Comparison of ENCODE assay signal across 8 cellular contexts in genomic region chrX:53094584-53094908, GRCh38. TPM values are rescaled to one million over a fixed set of nuclear protein-coding genes. Genes with fewer than 3 reads are reported as not detected.
DNase-seq lines count a peak whose midpoint lies in the region; ATAC-seq, FAIRE-seq and TF ChIP-seq lines count a peak whose summit lies in the region.

No MANE protein-coding gene starts in this region.

- H3K4me1 ChIP-seq in HepG2 (ENCODE audit: insufficient read depth, low read length) = 0 out of 2 replicates have a peak, but pooled peaks cover 5% of the 10 kb centered on the region
- peaks cover 0 to 8% of the 10 kb centered on the region in 2 donors for H3K4me1 ChIP-seq in thoracic aorta (ENCODE audit: control insufficient read depth in 1 of 2, low read depth in 2 of 2)

- no peaks in the 10 kb centered on the region for H4K20me1 ChIP-seq in HepG2 (ENCODE audit: insufficient read depth, low read length)

- H3K4me1 Mint-ChIP-seq in activated CD4-positive, alpha-beta T cell treated with anti-CD3 and anti-CD28 coated beads for 36 hours = peaks cover 14% of the 10 kb centered on the region

- H3K9ac ChIP-seq in HepG2 (ENCODE audit: insufficient read depth, low read depth, low read length) = peak overlapping the region; percentile 76

- no peaks in the 10 kb centered on the region for H3K9me3 Mint-ChIP-seq in activated CD4-positive, alpha-beta T cell treated with anti-CD3 and anti-CD28 coated beads for 36 hours (ENCODE audit: low read depth)

- no peak for TF ChIP-seq POLR2A in HepG2 (IDR thresholded peaks at IDR 0.05; ENCODE audit: insufficient read depth in 1 of 2, low read depth in 2 of 2, low read length in 2 of 2)

- no peak for TF ChIP-seq RAD21 in HepG2 (CRISPR knock-in tag; IDR thresholded peaks at IDR 0.05)

- TF ChIP-seq CTCF in HepG2 (CRISPR knock-in tag; IDR thresholded peaks at IDR 0.05) (no peak), thoracic aorta (IDR thresholded peaks at IDR 0.05) (no peak)

- H3K36me3 ChIP-seq in HepG2 (replicated peaks in 1 of 2; ENCODE audit: control insufficient read depth in 1 of 2, insufficient read depth in 2 of 2, low read length in 2 of 2) (no peaks in the 10 kb centered on the region), thoracic aorta (no peaks in the 10 kb centered on the region)

- H3K27ac Mint-ChIP-seq in activated CD4-positive, alpha-beta T cell treated with anti-CD3 and anti-CD28 coated beads for 36 hours = peak overlapping the region; percentile 91

- ATAC-seq in activated CD4-positive, alpha-beta T cell treated with anti-CD3 and anti-CD28 coated beads for 36 hours = no peak
- ATAC-seq in HepG2 (no peak), thoracic aorta (ENCODE audit: insufficient number of reproducible peaks, low FRiP score, low read depth) (no peak)

- H3K27ac ChIP-seq in angular gyrus (ENCODE audit: low read depth, low read length) = peak overlapping the region; percentile 74
- peak overlapping the region; percentile 90 for H3K27ac ChIP-seq in HepG2 (ENCODE audit: extremely low read length, insufficient read depth, low read length)
- H3K27ac ChIP-seq in thoracic aorta = peak overlapping the region; percentile 72 to 85

- no peaks in the 10 kb centered on the region for H3K27me3 Mint-ChIP-seq in activated CD4-positive, alpha-beta T cell treated with anti-CD3 and anti-CD28 coated beads for 36 hours

- peak overlapping the region; percentile 64 to 80 (median 79) for H3K4me3 ChIP-seq in HepG2 (replicated peaks in 1 of 3; ENCODE audit: insufficient read depth in 1 of 3, low read depth in 2 of 3, low read length in 3 of 3)
- peak overlapping the region; percentile 81 for H3K4me3 ChIP-seq in thoracic aorta

- POLR2A ChIA-PET in activated CD4-positive, alpha-beta T cell treated with anti-CD3 and anti-CD28 coated beads for 36 hours (lab: Charles Lee) = interaction anchor here (0.8 kb wide), 1 partner anchor 13 kb away, joined by 6 read pairs; the partner anchor contains the start of gene TSPYL2
- POLR2A ChIA-PET in HepG2 (lab: Yijun Ruan, JAX) = interaction anchor here (1.6 kb wide), 1 partner anchor 13 kb away, joined by 5 read pairs; the partner anchor contains the start of gene TSPYL2

- no peak for DNase-seq in activated CD4-positive, alpha-beta T cell treated with anti-CD3 and anti-CD28 coated beads for 36 hours
- DNase-seq in activated CD4-positive, alpha-beta T cell treated with anti-CD3 and anti-CD28 coated beads for 1 hour = no peak
- DNase-seq in HepG2 (ENCODE audit: low spot score) (no peak), thoracic aorta (ENCODE audit: low spot score) (no peak), NCI-H1417 treated with DMSO at 0.1 percent for 48 hours (lab: John Stamatoyannopoulos, UW) (no peak), NCI-H187 treated with DMSO at 0.1 percent for 48 hours (lab: John Stamatoyannopoulos, UW) (no peak)
- DNase-seq in stimulated activated naive CD4-positive, alpha-beta T cell (lab: John Stamatoyannopoulos, UW) = no peak

- H3K4me3 Mint-ChIP-seq in activated CD4-positive, alpha-beta T cell treated with anti-CD3 and anti-CD28 coated beads for 36 hours = peak overlapping the region; percentile 90

- BruUV-seq in HepG2 (replicated peaks; lab: Mats Ljungman, UMichigan) = no TSS peak

- intact Hi-C loops in activated CD4-positive, alpha-beta T cell treated with anti-CD3 and anti-CD28 coated beads for 36 hours (cut with DNase I, micrococcal nuclease) = loop anchor here (1.0 to 10.0 kb wide), 5 partner anchors 97 to 522 kb away; partner anchors contain the start of gene KDM5C (in 1 of the 2)
- intact Hi-C loops in HepG2 (cut with micrococcal nuclease; ENCODE audit: unreplicated experiment) = loop anchor here (1.0 kb wide), 1 partner anchor 14 kb away; no protein-coding TSS in a partner anchor

- H3K27me3 ChIP-seq in HepG2 (ENCODE audit: control insufficient read depth in 1 of 2, insufficient read depth in 2 of 2, low read length in 2 of 2) = no peaks in the 10 kb centered on the region; a peak in 1 of 5 replicates
- no peaks in the 10 kb centered on the region for H3K27me3 ChIP-seq in thoracic aorta (replicated peaks; ENCODE audit: insufficient read depth)

- TF ChIP-seq EP300 in HepG2 (IDR thresholded peaks at IDR 0.05; ENCODE audit: low read depth in 2 of 2, low read length in 2 of 2) = no peak
- no peak for TF ChIP-seq EP300 in HepG2 (CRISPR knock-in tag; IDR thresholded peaks at IDR 0.05; ENCODE audit: borderline replicate concordance)

- CTCF ChIA-PET in activated CD4-positive, alpha-beta T cell treated with anti-CD3 and anti-CD28 coated beads for 36 hours (lab: Charles Lee) = interaction anchor here (0.7 kb wide), 1 partner anchor 146 kb away, joined by 4 read pairs; no protein-coding TSS in a partner anchor
- CTCF ChIA-PET in HepG2 (lab: Yijun Ruan, JAX; ENCODE audit: low intra/inter-chr PET ratio, low total read pairs) = no interaction called here

- WGBS in HepG2 (ENCODE audit: low lambda C conversion rate) = 0% methylated on average over 1 of the region's 5 CpGs

- peak overlapping the region; percentile 74 for H3K4me2 ChIP-seq in HepG2 (ENCODE audit: low read depth, low read length)

- H2AFZ ChIP-seq in HepG2 (ENCODE audit: low read length) = no peak overlapping the region

- H3K36me3 Mint-ChIP-seq in activated CD4-positive, alpha-beta T cell treated with anti-CD3 and anti-CD28 coated beads for 36 hours (ENCODE audit: low read depth) = peaks cover 6% of the 10 kb centered on the region

- no peaks in the 10 kb centered on the region for H3K9me3 ChIP-seq in HepG2 (ENCODE audit: low read length)
- H3K9me3 ChIP-seq in thoracic aorta = no peaks in the 10 kb centered on the region

- in situ Hi-C loops in HepG2 (cut with HindIII; ENCODE audit: extremely low pct_ligation_motif_present, low pct_unique_long_range_greater_than_20kb) = no loop called here

- H3K79me2 ChIP-seq in HepG2 (ENCODE audit: insufficient read depth, low read length) = peaks cover 10% of the 10 kb centered on the region

- no peak for FAIRE-seq in HepG2 (lab: Jason Lieb, UNC)

RNA-seq across cellular contexts. Expression of gene KANTR, which starts 0.6 kb away (rescaled TPM):
- total RNA-seq in activated CD4-positive, alpha-beta T cell treated with anti-CD3 and anti-CD28 coated beads for 36 hours = 10 to 100 TPM; 10.3 to 12.3 TPM
- 3.5 and 4.4 TPM in 2 replicates for total RNA-seq in HepG2 (2016; rRNA removed; fragmentation: Illumina TruSeq; extraction: Trizol)
- total RNA-seq in HepG2 (2016; cell fraction: cytosol; rRNA removed; fragmentation: Illumina TruSeq; extraction: Trizol; ENCODE audit: low read depth) = 1.1 and 1.2 TPM in 2 replicates
- total RNA-seq in HepG2 (2016; cell fraction: insoluble cytoplasmic fraction; rRNA removed; fragmentation: Illumina TruSeq; extraction: Trizol) = 3.7 and 3.9 TPM in 2 replicates
- total RNA-seq in HepG2 (2016; cell fraction: membrane; rRNA removed; fragmentation: Illumina TruSeq; extraction: Trizol) = 2.1 and 2.9 TPM in 2 replicates
- total RNA-seq in HepG2 (2016; cell fraction: nucleus; rRNA removed; fragmentation: Illumina TruSeq; extraction: Trizol) = 12.0 and 14.8 TPM in 2 replicates
- 7.1 and 9.0 TPM in 2 replicates for polyA plus RNA-seq in HepG2 (2011; rRNA removed)
- 1.7 and 2.0 TPM in 2 replicates for polyA plus RNA-seq in HepG2 (2011; cell fraction: cytosol; rRNA removed)
- 16.4 and 17.3 TPM in 2 replicates for polyA plus RNA-seq in HepG2 (2011; cell fraction: nucleus; rRNA removed)
- 4.1 and 4.2 TPM in 2 replicates for polyA plus RNA-seq in HepG2 (2012)
- polyA plus RNA-seq in HepG2 (2016; cell fraction: cytosol; fragmentation: Illumina TruSeq; extraction: Trizol; ENCODE audit: low read depth) = 0.36 TPM in 2 replicates
- 2.2 and 2.4 TPM in 2 replicates for polyA plus RNA-seq in HepG2 (2016; cell fraction: insoluble cytoplasmic fraction; fragmentation: Illumina TruSeq; extraction: Trizol; ENCODE audit: low read depth)
- 0.77 and 1.0 TPM in 2 replicates for polyA plus RNA-seq in HepG2 (2016; cell fraction: membrane; fragmentation: Illumina TruSeq; extraction: Trizol; ENCODE audit: low read depth)
- polyA plus RNA-seq in HepG2 (2016; cell fraction: nucleus; fragmentation: Illumina TruSeq; extraction: Trizol; ENCODE audit: insufficient read depth, low read depth) = 19.9 and 23.7 TPM in 2 replicates
- 51.5 and 84.3 TPM in 2 replicates for polyA minus RNA-seq in HepG2 (2011; rRNA and poly(A)+ RNA removed; ENCODE audit: low replicate concordance)
- 7.2 and 7.3 TPM in 2 replicates for polyA minus RNA-seq in HepG2 (2011; cell fraction: cytosol; rRNA and poly(A)+ RNA removed)
- 40.8 TPM in 2 replicates for polyA minus RNA-seq in HepG2 (2011; cell fraction: nucleus; rRNA and poly(A)+ RNA removed)
- 10 to 100 TPM; 25.9 to 28.6 TPM for total RNA-seq in thoracic aorta

RNA-seq across cellular contexts. Expression of gene TSPYL2, which starts 12.4 kb away (rescaled TPM):
- total RNA-seq in activated CD4-positive, alpha-beta T cell treated with anti-CD3 and anti-CD28 coated beads for 36 hours = 10 to 100 TPM; 56.7 to 73.3 TPM
- total RNA-seq in HepG2 (2016; rRNA removed; fragmentation: Illumina TruSeq; extraction: Trizol) (6.5 and 10.1 TPM in 2 replicates), thoracic aorta (100 to 1,000 TPM in 1 of 2 donors, 10 to 100 TPM in 1; 83.0 to 117 TPM)
- 0.30 and 1.1 TPM in 2 replicates for total RNA-seq in HepG2 (2016; cell fraction: cytosol; rRNA removed; fragmentation: Illumina TruSeq; extraction: Trizol; ENCODE audit: low read depth)
- total RNA-seq in HepG2 (2016; cell fraction: insoluble cytoplasmic fraction; rRNA removed; fragmentation: Illumina TruSeq; extraction: Trizol) = 5.9 and 12.2 TPM in 2 replicates
- 1.2 and 1.4 TPM in 2 replicates for total RNA-seq in HepG2 (2016; cell fraction: membrane; rRNA removed; fragmentation: Illumina TruSeq; extraction: Trizol)
- total RNA-seq in HepG2 (2016; cell fraction: nucleus; rRNA removed; fragmentation: Illumina TruSeq; extraction: Trizol) = 8.1 and 11.4 TPM in 2 replicates
- polyA plus RNA-seq in HepG2 (2011; rRNA removed) = 13.8 and 15.5 TPM in 2 replicates
- 4.6 and 5.5 TPM in 2 replicates for polyA plus RNA-seq in HepG2 (2011; cell fraction: cytosol; rRNA removed)
- polyA plus RNA-seq in HepG2 (2011; cell fraction: nucleus; rRNA removed) = 46.8 and 58.1 TPM in 2 replicates
- polyA plus RNA-seq in HepG2 (2012) = 15.4 and 16.4 TPM in 2 replicates
- 0.92 and 1.1 TPM in 2 replicates for polyA plus RNA-seq in HepG2 (2016; cell fraction: cytosol; fragmentation: Illumina TruSeq; extraction: Trizol; ENCODE audit: low read depth)
- polyA plus RNA-seq in HepG2 (2016; cell fraction: insoluble cytoplasmic fraction; fragmentation: Illumina TruSeq; extraction: Trizol; ENCODE audit: low read depth) = 8.2 and 8.8 TPM in 2 replicates
- polyA plus RNA-seq in HepG2 (2016; cell fraction: membrane; fragmentation: Illumina TruSeq; extraction: Trizol; ENCODE audit: low read depth) = 1.5 and 1.7 TPM in 2 replicates
- 39.7 and 44.6 TPM in 2 replicates for polyA plus RNA-seq in HepG2 (2016; cell fraction: nucleus; fragmentation: Illumina TruSeq; extraction: Trizol; ENCODE audit: insufficient read depth, low read depth)
- 2.5 and 8.4 TPM in 2 replicates for polyA minus RNA-seq in HepG2 (2011; rRNA and poly(A)+ RNA removed; ENCODE audit: low replicate concordance)
- polyA minus RNA-seq in HepG2 (2011; cell fraction: cytosol; rRNA and poly(A)+ RNA removed) = 4.8 and 5.0 TPM in 2 replicates
- 8.6 and 10.9 TPM in 2 replicates for polyA minus RNA-seq in HepG2 (2011; cell fraction: nucleus; rRNA and poly(A)+ RNA removed)

RNA-seq across cellular contexts. Expression of gene GPR173, which starts 46.0 kb away (rescaled TPM):
- under 1 TPM in 1 of 2 experiments, not detected in 1; 0.14 TPM for total RNA-seq in activated CD4-positive, alpha-beta T cell treated with anti-CD3 and anti-CD28 coated beads for 36 hours
- total RNA-seq in HepG2 (2016; rRNA removed; fragmentation: Illumina TruSeq; extraction: Trizol) (not detected in 2 replicates), thoracic aorta (1 to 10 TPM; 2.3 to 2.7 TPM)
- not detected in 2 replicates for total RNA-seq in HepG2 (2016; cell fraction: cytosol; rRNA removed; fragmentation: Illumina TruSeq; extraction: Trizol; ENCODE audit: low read depth)
- total RNA-seq in HepG2 (2016; cell fraction: insoluble cytoplasmic fraction; rRNA removed; fragmentation: Illumina TruSeq; extraction: Trizol) = 0.06 TPM in 1 of 2 replicates, not detected in the other
- total RNA-seq in HepG2 (2016; cell fraction: membrane; rRNA removed; fragmentation: Illumina TruSeq; extraction: Trizol) = 0.03 TPM in 1 of 2 replicates, not detected in the other
- total RNA-seq in HepG2 (2016; cell fraction: nucleus; rRNA removed; fragmentation: Illumina TruSeq; extraction: Trizol) = not detected in 2 replicates
- 0.04 and 0.10 TPM in 2 replicates for polyA plus RNA-seq in HepG2 (2011; rRNA removed)
- 0.03 and 0.05 TPM in 2 replicates for polyA plus RNA-seq in HepG2 (2011; cell fraction: cytosol; rRNA removed)
- polyA plus RNA-seq in HepG2 (2011; cell fraction: nucleus; rRNA removed) = 0.28 and 0.32 TPM in 2 replicates
- 0.07 and 0.30 TPM in 2 replicates for polyA plus RNA-seq in HepG2 (2012)
- polyA plus RNA-seq in HepG2 (2016; cell fraction: cytosol; fragmentation: Illumina TruSeq; extraction: Trizol; ENCODE audit: low read depth) = not detected in 2 replicates
- 0.05 TPM in 1 of 2 replicates, not detected in the other for polyA plus RNA-seq in HepG2 (2016; cell fraction: insoluble cytoplasmic fraction; fragmentation: Illumina TruSeq; extraction: Trizol; ENCODE audit: low read depth)
- polyA plus RNA-seq in HepG2 (2016; cell fraction: membrane; fragmentation: Illumina TruSeq; extraction: Trizol; ENCODE audit: low read depth) = not detected in 2 replicates
- 0.13 and 0.23 TPM in 2 replicates for polyA plus RNA-seq in HepG2 (2016; cell fraction: nucleus; fragmentation: Illumina TruSeq; extraction: Trizol; ENCODE audit: insufficient read depth, low read depth)
- 0.28 and 1.3 TPM in 2 replicates for polyA minus RNA-seq in HepG2 (2011; rRNA and poly(A)+ RNA removed; ENCODE audit: low replicate concordance)
- not detected in 2 replicates for polyA minus RNA-seq in HepG2 (2011; cell fraction: cytosol; rRNA and poly(A)+ RNA removed)
- 0.12 TPM in 1 of 2 replicates, not detected in the other for polyA minus RNA-seq in HepG2 (2011; cell fraction: nucleus; rRNA and poly(A)+ RNA removed)
